9 cellular contexts compared by ENCODE assay signal in genomic region chr15:41895491-41895890, GRCh38. TPM values are rescaled to one million over a fixed set of nuclear protein-coding genes. Genes with fewer than 3 reads are reported as not detected.
A peak's percentile ranks its signal among the peaks of the same experiment; 100 is the strongest.
DNase-seq lines count a peak whose midpoint lies in the region; ATAC-seq, FAIRE-seq and TF ChIP-seq lines count a peak whose summit lies in the region.
"Had no signal": no experiment of that assay in that cellular context is flagged by ENCODE, and none has a peak within 500 bp of the region (broad histone marks: within the 10 kb centered on the region; RNA-seq: fewer than 3 reads in every experiment).

No MANE protein-coding gene starts in this region.

- intact Hi-C loops in CD4-positive, alpha-beta T cell (cut with DNase I, micrococcal nuclease), result loop anchor here (2.0 to 5.0 kb wide), 4 partner anchors 41 to 121 kb away; partner anchors contain the start of genes JMJD7 (in 1 of the 2) and MAPKBP1 (in 1 of the 2)

- H3K4me1 Mint-ChIP-seq in CD4-positive, alpha-beta T cell (ENCODE audit: low read depth), result peaks cover 58% of the 10 kb centered on the region
- H3K4me1 Mint-ChIP-seq in osteocyte (ENCODE audit: unreplicated experiment), result peaks cover 19% of the 10 kb centered on the region

- H3K27ac ChIP-seq in CD4-positive, alpha-beta T cell (ENCODE audit: low read depth, low read length), result peak overlapping the region; percentile 92
- peak overlapping the region; percentile 43 to 76 (median 51) for H3K27ac ChIP-seq in Peyer's patch
- peak overlapping the region; percentile 8 for H3K27ac ChIP-seq in cingulate gyrus (ENCODE audit: low read depth, low read length)
- H3K27ac ChIP-seq: KMS-11 had no signal

- CTCF ChIA-PET in CD4-positive, alpha-beta T cell (lab: Charles Lee), result interaction anchor here (0.7 to 2.7 kb wide), 5 partner anchors 8 to 122 kb away, joined by 3 to 39 read pairs (median 18); partner anchors contain the start of genes EHD4 and MAPKBP1

- peaks cover 0 to 12% (median 0%) of the 10 kb centered on the region in 3 donors for H3K36me3 ChIP-seq in Peyer's patch

- H3K27ac Mint-ChIP-seq in CD4-positive, alpha-beta T cell, result peak overlapping the region; percentile 100
- peak overlapping the region; percentile 77 for H3K27ac Mint-ChIP-seq in osteocyte (ENCODE audit: unreplicated experiment)

- peaks cover 0 to 18% (median 13%) of the 10 kb centered on the region in 4 donors for H3K4me1 ChIP-seq in Peyer's patch

- no peak for DNase-seq in CD4-positive, alpha-beta T cell
- DNase-seq in Peyer's patch (no peak), osteocyte (ENCODE audit: extremely low spot score, unreplicated experiment) (no peak), GM19239 (ENCODE audit: insufficient read length, low spot score) (no peak)
- no peak for DNase-seq in activated CD4-positive, CD25-positive, alpha-beta regulatory T cell (lab: John Stamatoyannopoulos, UW)

- no peaks in the 10 kb centered on the region for H3K9me3 Mint-ChIP-seq in CD4-positive, alpha-beta T cell
- no peaks in the 10 kb centered on the region for H3K9me3 Mint-ChIP-seq in osteocyte (ENCODE audit: unreplicated experiment)

- no peaks in the 10 kb centered on the region for H3K27me3 ChIP-seq in CD4-positive, alpha-beta T cell (ENCODE audit: control insufficient read depth, insufficient read depth, low read length)
- H3K27me3 ChIP-seq in Peyer's patch, result no peaks in the 10 kb centered on the region

- H3K36me3 Mint-ChIP-seq in CD4-positive, alpha-beta T cell (ENCODE audit: low read depth), result peaks cover 32% of the 10 kb centered on the region
- peaks cover 9% of the 10 kb centered on the region for H3K36me3 Mint-ChIP-seq in osteocyte (ENCODE audit: unreplicated experiment)

- no peak for TF ChIP-seq POLR2A in Peyer's patch (IDR thresholded peaks at IDR 0.05)

- no peak for FAIRE-seq in GM19239 (lab: Jason Lieb, UNC)

- POLR2A ChIA-PET in CD4-positive, alpha-beta T cell (lab: Charles Lee), result interaction anchor here (1.1 to 4.1 kb wide), 9 partner anchors 9 to 274 kb away, joined by 3 to 24 read pairs (median 8); partner anchors contain the start of genes EHD4, MAPKBP1 and MGA

- H3K27me3 Mint-ChIP-seq in CD4-positive, alpha-beta T cell, result no peaks in the 10 kb centered on the region
- no peaks in the 10 kb centered on the region for H3K27me3 Mint-ChIP-seq in osteocyte (ENCODE audit: unreplicated experiment)

- H3K4me3 Mint-ChIP-seq in CD4-positive, alpha-beta T cell, result peak overlapping the region; percentile 83
- H3K4me3 Mint-ChIP-seq in osteocyte (ENCODE audit: unreplicated experiment), result peak overlapping the region; percentile 9

- H3K4me3 ChIP-seq in Peyer's patch, result no peak overlapping the region

- ATAC-seq in CD4-positive, alpha-beta T cell (ENCODE audit: poor library complexity), result no peak
- ATAC-seq in GM19463 (IDR thresholded peaks at IDR 0.05; ENCODE audit: unreplicated experiment) (no peak), HG03460 (IDR thresholded peaks at IDR 0.05; ENCODE audit: unreplicated experiment) (no peak)

- no peaks in the 10 kb centered on the region for H3K9me3 ChIP-seq in CD4-positive, alpha-beta T cell (ENCODE audit: control insufficient read depth, low read length)
- no peaks in the 10 kb centered on the region for H3K9me3 ChIP-seq in Peyer's patch

- TF ChIP-seq CTCF in CD4-positive, alpha-beta T cell (IDR thresholded peaks at IDR 0.05), result no peak
- TF ChIP-seq CTCF in Peyer's patch (IDR thresholded peaks at IDR 0.05), result no peak
- TF ChIP-seq CTCF in osteocyte (IDR thresholded peaks at IDR 0.05), result no peak

RNA-seq across cellular contexts. Expression of gene SPTBN5, which starts 1.6 kb away (rescaled TPM):
- total RNA-seq in CD4-positive, alpha-beta T cell, result 1 to 10 TPM; 2.2 to 2.3 TPM
- total RNA-seq in Peyer's patch (1 to 10 TPM in 2 of 4 donors, under 1 TPM in 1, not detected in 1; 0.27 to 4.1 (median 1.8) TPM), osteocyte (3.0 and 3.2 TPM in 2 replicates)

RNA-seq across cellular contexts. Expression of gene PLA2G4B, which starts 56.8 kb away (rescaled TPM):
- 10 to 100 TPM; 33.7 to 34.6 TPM for total RNA-seq in CD4-positive, alpha-beta T cell
- total RNA-seq in Peyer's patch (10 to 100 TPM in 3 of 4 donors, 1 to 10 TPM in 1; 7.2 to 15.3 (median 13.3) TPM), osteocyte (3.2 and 6.9 TPM in 2 replicates)

Comparison
In these comparisons a context has a peak if more than half of its experiments do, and no peak if none do; other contexts are left out.
1. H3K27ac ChIP-seq: peak in every context shown above with its lines; median percentile 92 in CD4-positive, alpha-beta T cell; 51 in Peyer's patch; 8 in cingulate gyrus.